ENCODE assay signal across 8 cellular contexts in genomic region chr20:43456809-43457639, GRCh38. TPM values are rescaled to one million over a fixed set of nuclear protein-coding genes. Genes with fewer than 3 reads are reported as not detected.
A peak's percentile ranks its signal among the peaks of the same experiment; 100 is the strongest.
DNase-seq lines count a peak whose midpoint lies in the region; ATAC-seq, FAIRE-seq and TF ChIP-seq lines count a peak whose summit lies in the region.

No MANE protein-coding gene starts in this region.

- ATAC-seq in A549: peak; percentile 93 to 94
- peak; percentile 79 for ATAC-seq in GM18867 (IDR thresholded peaks at IDR 0.05; ENCODE audit: unreplicated experiment)
- ATAC-seq in HG03108 (IDR thresholded peaks at IDR 0.05; ENCODE audit: unreplicated experiment): peak; percentile 70

- 5% methylated on average over 29 of the region's 53 CpGs for WGBS in A549 (ENCODE audit: missing lambda C conversion rate)

- peak; percentile 19 for TF ChIP-seq POLR2A in A549 (IDR thresholded peaks at IDR 0.05; ENCODE audit: low read length)

- H3K4me2 ChIP-seq in A549: peak overlapping the region; percentile 86

- no peak for TF ChIP-seq EP300 in A549 (IDR thresholded peaks at IDR 0.05)

- no peak for TF ChIP-seq CTCF in A549 (IDR thresholded peaks at IDR 0.05)
- no peak for TF ChIP-seq CTCF in WERI-Rb-1 (IDR thresholded peaks at IDR 0.05; ENCODE audit: low read depth, low read length)
- no peak for TF ChIP-seq CTCF in cardiac fibroblast (IDR thresholded peaks at IDR 0.05; ENCODE audit: low read depth, low read length)

- POLR2A ChIA-PET in A549 (lab: Yijun Ruan, JAX): interaction anchor here (0.5 to 1.9 kb wide), 21 partner anchors 8 to 1764 kb away, joined by 3 to 11 read pairs (median 4); partner anchors contain the start of genes IFT52 and L3MBTL1

- peak overlapping the region; percentile 99 for H3K27ac ChIP-seq in A549
- peak overlapping the region; percentile 100 for H3K27ac ChIP-seq in WERI-Rb-1
- peak overlapping the region in 20 of 21 experiments; percentile 97 to 100 (median 100) for H3K27ac ChIP-seq in skin epidermis

- peaks cover 18% of the 10 kb centered on the region; the same call in 2 of the 3 replicates for H3K4me1 ChIP-seq in A549

- H3K27me3 ChIP-seq in WERI-Rb-1 (ENCODE audit: insufficient read depth, low read depth, severe bottlenecking): no peaks in the 10 kb centered on the region

- H3K36me3 ChIP-seq in WERI-Rb-1: peaks cover 35% of the 10 kb centered on the region

- no peak for FAIRE-seq in A549 (lab: Jason Lieb, UNC)

- DNase-seq in A549 (ENCODE audit: low read depth in 1 of 2, low spot score in 1 of 2): peak; percentile 94 to 96
- peak; percentile 89 for DNase-seq in NCI-H2196 (lab: John Stamatoyannopoulos, UW; ENCODE audit: unreplicated experiment)
- DNase-seq in WERI-Rb-1: peak; percentile 93
- peak; percentile 94 to 95 for DNase-seq in cardiac fibroblast (ENCODE audit: low read depth in 2 of 2)
- DNase-seq in iPS-NIHi7 (ENCODE audit: extremely low spot score): peak; percentile 93

- CTCF ChIA-PET in A549 (lab: Yijun Ruan, JAX): interaction anchor here (1.1 to 1.9 kb wide), 3 partner anchors 8 to 235 kb away, joined by 3 to 6 read pairs (median 5); no protein-coding TSS in a partner anchor

- TF ChIP-seq RAD21 in A549 (conservative IDR thresholded peaks at IDR 0.05 in 1 of 2, IDR thresholded peaks at IDR 0.05 in 1 of 2): no peak

- H3K4me3 ChIP-seq in A549 (peak overlapping the region; percentile 88), WERI-Rb-1 (ENCODE audit: low read depth, low read length) (peak overlapping the region; percentile 98), cardiac fibroblast (replicated peaks in 1 of 2; ENCODE audit: low read depth in 2 of 2, low read length in 2 of 2) (peak overlapping the region; percentile 87 to 95), skin epidermis (peak overlapping the region; percentile 59 to 97 (median 92))

- no peaks in the 10 kb centered on the region for H3K9me3 ChIP-seq in A549
- no peaks in the 10 kb centered on the region for H3K9me3 ChIP-seq in WERI-Rb-1 (ENCODE audit: severe bottlenecking)

TF ChIP-seq in A549, 52 proteins besides CTCF, POLR2A, EP300 and RAD21:
- TF ChIP-seq SREBF2 (IDR thresholded peaks at IDR 0.05) (no peak), EHF (CRISPR knock-in tag; IDR thresholded peaks at IDR 0.05) (no peak), CEBPB (IDR thresholded peaks at IDR 0.05) (no peak), NR3C1 (IDR thresholded peaks at IDR 0.05) (no peak), HDAC2 (IDR thresholded peaks at IDR 0.05) (no peak), NPAS2 (CRISPR knock-in tag; IDR thresholded peaks at IDR 0.05; ENCODE audit: borderline replicate concordance) (no peak), PHF8 (IDR thresholded peaks at IDR 0.05; ENCODE audit: borderline replicate concordance, low read depth) (no peak), GATA3 (IDR thresholded peaks at IDR 0.05; ENCODE audit: borderline replicate concordance) (no peak), FOSB (CRISPR knock-in tag; IDR thresholded peaks at IDR 0.05) (no peak), HMGXB4 (CRISPR knock-in tag; IDR thresholded peaks at IDR 0.05; ENCODE audit: borderline replicate concordance) (no peak), FOSL2 (IDR thresholded peaks at IDR 0.05) (no peak), FOSL2 (CRISPR knock-in tag; IDR thresholded peaks at IDR 0.05) (no peak), RFX5 (IDR thresholded peaks at IDR 0.05) (peak; percentile 32; the same call in 1 of the 2 replicates), HOXA7 (CRISPR knock-in tag; IDR thresholded peaks at IDR 0.05) (no peak), MAFK (IDR thresholded peaks at IDR 0.05; ENCODE audit: partially characterized antibody) (no peak)
- TF ChIP-seq, protein P1, sequence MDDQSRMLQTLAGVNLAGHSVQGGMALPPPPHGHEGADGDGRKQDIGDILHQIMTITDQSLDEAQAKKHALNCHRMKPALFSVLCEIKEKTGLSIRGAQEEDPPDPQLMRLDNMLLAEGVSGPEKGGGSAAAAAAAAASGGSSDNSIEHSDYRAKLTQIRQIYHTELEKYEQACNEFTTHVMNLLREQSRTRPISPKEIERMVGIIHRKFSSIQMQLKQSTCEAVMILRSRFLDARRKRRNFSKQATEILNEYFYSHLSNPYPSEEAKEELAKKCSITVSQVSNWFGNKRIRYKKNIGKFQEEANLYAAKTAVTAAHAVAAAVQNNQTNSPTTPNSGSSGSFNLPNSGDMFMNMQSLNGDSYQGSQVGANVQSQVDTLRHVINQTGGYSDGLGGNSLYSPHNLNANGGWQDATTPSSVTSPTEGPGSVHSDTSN (IDR thresholded peaks at IDR 0.05): 0 out of 2 replicates have a peak, but pooled peaks have one; percentile 21
- TF ChIP-seq, protein P2, sequence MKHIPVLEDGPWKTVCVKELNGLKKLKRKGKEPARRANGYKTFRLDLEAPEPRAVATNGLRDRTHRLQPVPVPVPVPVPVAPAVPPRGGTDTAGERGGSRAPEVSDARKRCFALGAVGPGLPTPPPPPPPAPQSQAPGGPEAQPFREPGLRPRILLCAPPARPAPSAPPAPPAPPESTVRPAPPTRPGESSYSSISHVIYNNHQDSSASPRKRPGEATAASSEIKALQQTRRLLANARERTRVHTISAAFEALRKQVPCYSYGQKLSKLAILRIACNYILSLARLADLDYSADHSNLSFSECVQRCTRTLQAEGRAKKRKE (CRISPR knock-in tag; IDR thresholded peaks at IDR 0.05; ENCODE audit: low read depth): no peak
- TF ChIP-seq, protein P3, sequence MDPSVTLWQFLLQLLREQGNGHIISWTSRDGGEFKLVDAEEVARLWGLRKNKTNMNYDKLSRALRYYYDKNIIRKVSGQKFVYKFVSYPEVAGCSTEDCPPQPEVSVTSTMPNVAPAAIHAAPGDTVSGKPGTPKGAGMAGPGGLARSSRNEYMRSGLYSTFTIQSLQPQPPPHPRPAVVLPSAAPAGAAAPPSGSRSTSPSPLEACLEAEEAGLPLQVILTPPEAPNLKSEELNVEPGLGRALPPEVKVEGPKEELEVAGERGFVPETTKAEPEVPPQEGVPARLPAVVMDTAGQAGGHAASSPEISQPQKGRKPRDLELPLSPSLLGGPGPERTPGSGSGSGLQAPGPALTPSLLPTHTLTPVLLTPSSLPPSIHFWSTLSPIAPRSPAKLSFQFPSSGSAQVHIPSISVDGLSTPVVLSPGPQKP (IDR thresholded peaks at IDR 0.05; ENCODE audit: low read depth, low read length): no peak

RNA-seq across cellular contexts. Expression of gene SRSF6, which starts 0.7 kb away (rescaled TPM):
- polyA plus RNA-seq in A549 (2011; rRNA removed) (134 and 145 TPM in 2 replicates), A549 (2017; fragmentation: RNase III; extraction: RNeasy Plus Mini Kit Qiagen cat#74134 plus additional on column Dnase treatment) (99.3 to 113 TPM (median 105 TPM) in 3 replicates)
- 60.7 and 69.2 TPM in 2 replicates for polyA plus RNA-seq in A549 (2012; cell fraction: cytosol; rRNA removed)
- polyA plus RNA-seq in A549 (2012; cell fraction: nucleus; rRNA removed): 76.8 and 121 TPM in 2 replicates
- 82.7 and 84.3 TPM in 2 replicates for polyA minus RNA-seq in A549 (2011; rRNA and poly(A)+ RNA removed)

RNA-seq across cellular contexts. Expression of gene L3MBTL1, which starts 50.5 kb away (rescaled TPM):
- 2.5 and 3.6 TPM in 2 replicates for polyA plus RNA-seq in A549 (2011; rRNA removed)
- 2.3 and 2.6 TPM in 2 replicates for polyA plus RNA-seq in A549 (2012; cell fraction: cytosol; rRNA removed)
- polyA plus RNA-seq in A549 (2012; cell fraction: nucleus; rRNA removed): 21.1 and 23.1 TPM in 2 replicates
- polyA plus RNA-seq in A549 (2017; fragmentation: RNase III; extraction: RNeasy Plus Mini Kit Qiagen cat#74134 plus additional on column Dnase treatment): 2.8 to 3.8 TPM (median 3.7 TPM) in 3 replicates
- 3.9 and 4.5 TPM in 2 replicates for polyA minus RNA-seq in A549 (2011; rRNA and poly(A)+ RNA removed)

Comparison
In these comparisons a context has a peak if more than half of its experiments do, and no peak if none do; other contexts are left out.
1. Peak in every context shown above with its lines: DNase-seq, ATAC-seq, H3K4me3 ChIP-seq and H3K27ac ChIP-seq.